20 cellular contexts compared by ENCODE assay signal in the genomic region with DNA sequence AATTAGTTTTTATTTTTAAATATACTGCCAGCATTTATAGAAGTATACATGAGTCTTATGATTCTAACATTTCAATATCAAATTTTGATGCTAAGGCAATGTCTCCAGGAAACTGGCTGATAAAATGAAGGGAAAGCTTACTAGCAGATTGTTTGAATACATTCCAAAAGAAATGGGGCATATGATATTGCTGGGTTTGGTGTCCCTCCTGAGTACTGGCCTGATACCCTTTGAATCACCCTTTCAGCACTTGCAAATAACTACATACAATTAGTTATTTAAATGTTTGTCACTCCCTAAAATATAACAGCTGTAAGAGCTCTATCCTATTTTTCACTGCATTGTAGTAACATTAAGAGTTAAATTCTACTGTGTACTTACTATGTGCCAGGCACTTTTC.
DNase-seq lines count a peak whose midpoint lies in the region; ATAC-seq and TF ChIP-seq lines count a peak whose summit lies in the region.
"Had no signal": no experiment of that assay in that cellular context is flagged by ENCODE, and none has a peak within 500 bp of the region (broad histone marks: within the 10 kb centered on the region; RNA-seq: fewer than 3 reads in every experiment).

No MANE protein-coding gene starts in this region.

- intact Hi-C loops in cardiac septum (cut with DNase I) (loop anchor here (5.0 kb wide), 1 partner anchor 63 kb away; no protein-coding TSS in a partner anchor), left ventricle myocardium inferior (cut with micrococcal nuclease) (no loop called here), gastrocnemius medialis (cut with DNase I; ENCODE audit: low total_unique reads) (loop anchor here (5.0 kb wide), 1 partner anchor 117 kb away; no protein-coding TSS in a partner anchor)
- intact Hi-C loops in activated CD4-positive, alpha-beta memory T cell treated with anti-CD3 and anti-CD28 coated beads for 36 hours (cut with micrococcal nuclease) = no loop called here

- no peaks in the 10 kb centered on the region for H3K4me1 Mint-ChIP-seq in activated CD4-positive, alpha-beta memory T cell treated with anti-CD3 and anti-CD28 coated beads for 36 hours (ENCODE audit: low read depth)
- H3K4me1 Mint-ChIP-seq: GM23338 had no signal

- CTCF ChIA-PET in activated CD4-positive, alpha-beta memory T cell treated with anti-CD3 and anti-CD28 coated beads for 36 hours (lab: Charles Lee) = no interaction called here

- no peak for TF ChIP-seq POLR2A in gastrocnemius medialis (IDR thresholded peaks at IDR 0.05)

- no peaks in the 10 kb centered on the region for H3K36me3 Mint-ChIP-seq in activated CD4-positive, alpha-beta memory T cell treated with anti-CD3 and anti-CD28 coated beads for 36 hours
- H3K36me3 Mint-ChIP-seq: CD8-positive, alpha-beta T cell had no signal

- peak overlapping the region; percentile 88 for H3K27ac ChIP-seq in cardiac muscle cell
- peak overlapping the region; percentile 84 for H3K27ac ChIP-seq in left ventricle myocardium inferior (replicated peaks)
- H3K27ac ChIP-seq in gastrocnemius medialis = peak overlapping the region; percentile 67 to 80 (median 70)
- H3K27ac ChIP-seq: BLaER1 treated with 17β-estradiol and CSF1 and Interleukin-3, amounts not matched to agents 10 nM and 100 nM; HL-60 had no signal

- DNase-seq in cardiac muscle cell (ENCODE audit: low read depth in 1 of 2, low spot score in 1 of 2) = peak in 1 of 2 donors; percentile 5
- DNase-seq in cardiac septum (ENCODE audit: low spot score) = no peak
- DNase-seq in G401 (ENCODE audit: low spot score) = peak; percentile 87
- no peak for DNase-seq in left ventricle myocardium inferior
- no peak for DNase-seq in gastrocnemius medialis
- DNase-seq in activated CD4-positive, alpha-beta memory T cell treated with anti-CD3 and anti-CD28 coated beads for 36 hours = no peak
- no peak for DNase-seq in RPMI8226
- DNase-seq: 8988T; Calu3; CD8-positive, alpha-beta T cell; DMS 273 treated with DMSO at 0.1 percent for 48 hours; DMS53; GDM1; H7; HFFc6 had no signal

- no peaks in the 10 kb centered on the region for H3K36me3 ChIP-seq in cardiac muscle cell
- no peaks in the 10 kb centered on the region for H3K36me3 ChIP-seq in left ventricle myocardium inferior
- H3K36me3 ChIP-seq in gastrocnemius medialis = no peaks in the 10 kb centered on the region
- H3K36me3 ChIP-seq: BLaER1 treated with 17β-estradiol and CSF1 and Interleukin-3, amounts not matched to agents 10 nM and 100 nM had no signal

- H3K4me1 ChIP-seq in cardiac muscle cell (ENCODE audit: low read depth) (peaks cover 28% of the 10 kb centered on the region), left ventricle myocardium inferior (peaks cover 16% of the 10 kb centered on the region), gastrocnemius medialis (peaks cover 4 to 17% of the 10 kb centered on the region in 2 donors)

- TF ChIP-seq CTCF in cardiac muscle cell (IDR thresholded peaks at IDR 0.05; ENCODE audit: low read depth, low read length) (no peak), left ventricle myocardium inferior (IDR thresholded peaks at IDR 0.05; ENCODE audit: borderline replicate concordance) (no peak), gastrocnemius medialis (IDR thresholded peaks at IDR 0.05 in 4 of 5, conservative IDR thresholded peaks at IDR 0.05 in 1 of 5) (no peak)

- no peaks in the 10 kb centered on the region for H3K27me3 Mint-ChIP-seq in activated CD4-positive, alpha-beta memory T cell treated with anti-CD3 and anti-CD28 coated beads for 36 hours

- peaks cover 12% of the 10 kb centered on the region for H3K9me3 Mint-ChIP-seq in activated CD4-positive, alpha-beta memory T cell treated with anti-CD3 and anti-CD28 coated beads for 36 hours
- H3K9me3 Mint-ChIP-seq: GM23338 had no signal

- no peak overlapping the region for H3K4me3 Mint-ChIP-seq in activated CD4-positive, alpha-beta memory T cell treated with anti-CD3 and anti-CD28 coated beads for 36 hours
- H3K4me3 Mint-ChIP-seq: CD8-positive, alpha-beta T cell; GM23338; HFFc6 had no signal

- POLR2A ChIA-PET in activated CD4-positive, alpha-beta memory T cell treated with anti-CD3 and anti-CD28 coated beads for 36 hours (lab: Charles Lee) = no interaction called here

- H3K27me3 ChIP-seq in cardiac muscle cell (no peaks in the 10 kb centered on the region), left ventricle myocardium inferior (ENCODE audit: low read depth) (no peaks in the 10 kb centered on the region), gastrocnemius medialis (no peaks in the 10 kb centered on the region)
- H3K27me3 ChIP-seq: BLaER1 treated with 17β-estradiol and CSF1 and Interleukin-3, amounts not matched to agents 10 nM and 100 nM had no signal

- H3K9me3 ChIP-seq in cardiac muscle cell (ENCODE audit: low read depth) (no peaks in the 10 kb centered on the region), left ventricle myocardium inferior (replicated peaks) (no peaks in the 10 kb centered on the region), gastrocnemius medialis (no peaks in the 10 kb centered on the region)
- H3K9me3 ChIP-seq: BLaER1 treated with 17β-estradiol and CSF1 and Interleukin-3, amounts not matched to agents 10 nM and 100 nM had no signal

- in situ Hi-C loops in G401 (cut with HindIII; ENCODE audit: low sequenced_read_pairs) = no loop called here
- in situ Hi-C loops in gastrocnemius medialis (cut with MboI; ENCODE audit: low sequenced_read_pairs in 4 of 4) = no loop called here

- ATAC-seq in gastrocnemius medialis = peak in 1 of 2 donors; percentile 25
- no peak for ATAC-seq in GM18520 (IDR thresholded peaks at IDR 0.05; ENCODE audit: unreplicated experiment)
- ATAC-seq: CD8-positive, alpha-beta T cell; GM23338; HCT116 had no signal

- no peak overlapping the region for H3K4me3 ChIP-seq in cardiac muscle cell
- H3K4me3 ChIP-seq in left ventricle myocardium inferior = peak overlapping the region; percentile 15
- no peak overlapping the region for H3K4me3 ChIP-seq in gastrocnemius medialis
- H3K4me3 ChIP-seq: BLaER1 treated with 17β-estradiol and CSF1 and Interleukin-3, amounts not matched to agents 10 nM and 100 nM; GM23338 had no signal

- H3K27ac Mint-ChIP-seq in activated CD4-positive, alpha-beta memory T cell treated with anti-CD3 and anti-CD28 coated beads for 36 hours = no peak overlapping the region
- H3K27ac Mint-ChIP-seq: CD8-positive, alpha-beta T cell; GM23338; HFFc6 had no signal

Comparison
In these comparisons a context has a peak if more than half of its experiments do, and no peak if none do; other contexts are left out.
1. intact Hi-C loops: an anchor here in cardiac septum (5.0 kb wide) and gastrocnemius medialis (5.0 kb wide); none called in left ventricle myocardium inferior and activated CD4-positive, alpha-beta memory T cell treated with anti-CD3 and anti-CD28 coated beads for 36 hours.